Comparison of ENCODE assay signal across 9 cellular contexts in genomic region chr15:67148196-67148701, GRCh38.
DNase-seq lines count a peak whose midpoint lies in the region; ATAC-seq lines count a peak whose summit lies in the region.
"Had no signal": no experiment of that assay in that cellular context is flagged by ENCODE, and none has a peak within 500 bp of the region (broad histone marks: within the 10 kb centered on the region; RNA-seq: fewer than 3 reads in every experiment).

No MANE protein-coding gene starts in this region.

- H3K4me3 ChIP-seq in skin epidermis = no peak overlapping the region

- H3K4me3 Mint-ChIP-seq in effector memory CD8-positive, alpha-beta T cell = peak overlapping the region; percentile 53 to 63

- H3K27ac ChIP-seq in skin epidermis = peak overlapping the region in 18 of 21 experiments; percentile 22 to 90 (median 80)

- peaks cover 12% of the 10 kb centered on the region for H3K36me3 Mint-ChIP-seq in effector memory CD8-positive, alpha-beta T cell (ENCODE audit: insufficient read depth)

- H3K9me3 Mint-ChIP-seq in effector memory CD8-positive, alpha-beta T cell = no peaks in the 10 kb centered on the region

- H3K27ac Mint-ChIP-seq in effector memory CD8-positive, alpha-beta T cell = peak overlapping the region; percentile 91 to 95

- ATAC-seq in effector memory CD8-positive, alpha-beta T cell (replicated peaks) = peak; percentile 49
- no peak for ATAC-seq in GM21717 (IDR thresholded peaks at IDR 0.05; ENCODE audit: unreplicated experiment)

- no peaks in the 10 kb centered on the region for H3K27me3 Mint-ChIP-seq in effector memory CD8-positive, alpha-beta T cell

- DNase-seq in DMS53 (lab: John Stamatoyannopoulos, UW) (peak; percentile 41), DMS53 treated with DMSO at 0.1 percent for 48 hours (lab: John Stamatoyannopoulos, UW; ENCODE audit: unreplicated experiment) (no peak), NOMO-1 treated with dmso at 0.1 percent for 144 hours (lab: John Stamatoyannopoulos, UW; ENCODE audit: unreplicated experiment) (peak; percentile 69), NCI-H524 (lab: John Stamatoyannopoulos, UW) (no peak), NCI-H187 (lab: John Stamatoyannopoulos, UW) (no peak)
- no peak for DNase-seq in effector memory CD8-positive, alpha-beta T cell
- DNase-seq: RPMI8226 had no signal

- H3K4me1 Mint-ChIP-seq in effector memory CD8-positive, alpha-beta T cell (ENCODE audit: low read depth in 2 of 2) = peaks cover 67 to 74% of the 10 kb centered on the region in 2 donors

Comparison
In these comparisons a context has a peak if more than half of its experiments do, and no peak if none do; other contexts are left out.
1. DNase-seq: peak in DMS53 (single experiment) and NOMO-1 treated with dmso at 0.1 percent for 144 hours (single experiment); none in DMS53 treated with DMSO at 0.1 percent for 48 hours (single experiment), effector memory CD8-positive, alpha-beta T cell (0 of 3), NCI-H524 (0 of 2) and NCI-H187 (0 of 2).